In genomic region chr6:131770776-131771175, GRCh38 we compare ENCODE assay signal across 27 cellular contexts. TPM values are rescaled to one million over a fixed set of nuclear protein-coding genes. Genes with fewer than 3 reads are reported as not detected.
A peak's percentile ranks its signal among the peaks of the same experiment; 100 is the strongest.
DNase-seq lines count a peak whose midpoint lies in the region; ATAC-seq, FAIRE-seq and TF ChIP-seq lines count a peak whose summit lies in the region.
"Had no signal": no experiment of that assay in that cellular context is flagged by ENCODE, and none has a peak within 500 bp of the region (broad histone marks: within the 10 kb centered on the region; RNA-seq: fewer than 3 reads in every experiment).

No MANE protein-coding gene starts in this region.

- no peak overlapping the region for H4K8ac ChIP-seq in mesendoderm (ENCODE audit: low read depth, low read length)

- H2AK5ac ChIP-seq in mesendoderm (ENCODE audit: low read length): peak overlapping the region; percentile 25

- H3K27ac ChIP-seq in HepG2 (ENCODE audit: extremely low read length, insufficient read depth, low read length): peak overlapping the region; percentile 80
- no peak overlapping the region for H3K27ac ChIP-seq in right lobe of liver
- H3K27ac ChIP-seq in mesendoderm (ENCODE audit: low read depth, low read length): no peak overlapping the region
- H3K27ac ChIP-seq in thoracic aorta: peak overlapping the region; percentile 60 to 67
- H3K27ac ChIP-seq: 22Rv1; BLaER1 treated with 17β-estradiol and CSF1 and Interleukin-3, amounts not matched to agents 10 nM and 100 nM had no signal

- FAIRE-seq in HepG2 (lab: Jason Lieb, UNC): no peak
- FAIRE-seq: A204.1, GM12891, GM19239 had no signal

- no peak for TF ChIP-seq CTCF in HepG2 (CRISPR knock-in tag; IDR thresholded peaks at IDR 0.05)
- no peak for TF ChIP-seq CTCF in right lobe of liver (IDR thresholded peaks at IDR 0.05)
- no peak for TF ChIP-seq CTCF in thoracic aorta (IDR thresholded peaks at IDR 0.05)

- in situ Hi-C loops in HepG2 (cut with HindIII; ENCODE audit: extremely low pct_ligation_motif_present, low pct_unique_long_range_greater_than_20kb): no loop called here

- no peak for TF ChIP-seq RAD21 in HepG2 (CRISPR knock-in tag; IDR thresholded peaks at IDR 0.05)

- no peak for TF ChIP-seq POLR2A in HepG2 (IDR thresholded peaks at IDR 0.05; ENCODE audit: insufficient read depth in 1 of 2, low read depth in 2 of 2, low read length in 2 of 2)
- no peak for TF ChIP-seq POLR2A in right lobe of liver (IDR thresholded peaks at IDR 0.05)

- CTCF ChIA-PET in HepG2 (lab: Yijun Ruan, JAX; ENCODE audit: low intra/inter-chr PET ratio, low total read pairs): no interaction called here

- no peaks in the 10 kb centered on the region for H3K79me1 ChIP-seq in mesendoderm (ENCODE audit: low read length)

- no peak overlapping the region for H3K56ac ChIP-seq in mesendoderm (ENCODE audit: low read length)

- H4K20me1 ChIP-seq in HepG2 (ENCODE audit: insufficient read depth, low read length): no peaks in the 10 kb centered on the region
- H4K20me1 ChIP-seq: BLaER1 treated with 17β-estradiol and CSF1 and Interleukin-3, amounts not matched to agents 10 nM and 100 nM had no signal

- H2BK5ac ChIP-seq in mesendoderm (ENCODE audit: low read length): no peak overlapping the region

- no peaks in the 10 kb centered on the region for H3K36me3 ChIP-seq in HepG2 (replicated peaks in 1 of 2; ENCODE audit: control insufficient read depth in 1 of 2, insufficient read depth in 2 of 2, low read length in 2 of 2)
- no peaks in the 10 kb centered on the region for H3K36me3 ChIP-seq in right lobe of liver
- no peaks in the 10 kb centered on the region for H3K36me3 ChIP-seq in mesendoderm (ENCODE audit: control insufficient read depth, insufficient read depth, low read length)
- H3K36me3 ChIP-seq in thoracic aorta: no peaks in the 10 kb centered on the region
- H3K36me3 ChIP-seq: BE2C; BLaER1 treated with 17β-estradiol and CSF1 and Interleukin-3, amounts not matched to agents 10 nM and 100 nM had no signal

- 100% methylated on average over 1 of the region's 1 CpG for WGBS in HepG2 (ENCODE audit: low lambda C conversion rate)
- WGBS in right lobe of liver (ENCODE audit: insufficient coverage, low coverage, low lambda C conversion rate, missing lambda C conversion rate): 78% methylated on average over 1 of the region's 1 CpG
- WGBS in mesendoderm (ENCODE audit: extremely low coverage, insufficient coverage, low lambda C conversion rate): no CpG with 5 or more reads among the region's 1 CpG

- BruUV-seq in HepG2 (replicated peaks; lab: Mats Ljungman, UMichigan): no TSS peak

- H2BK120ac ChIP-seq in mesendoderm (ENCODE audit: low read depth, low read length): no peak overlapping the region

- H3K23ac ChIP-seq in mesendoderm (ENCODE audit: low read length): no peak overlapping the region

- no peaks in the 10 kb centered on the region for H3K9me3 ChIP-seq in HepG2 (ENCODE audit: low read length)
- no peaks in the 10 kb centered on the region for H3K9me3 ChIP-seq in right lobe of liver
- no peaks in the 10 kb centered on the region for H3K9me3 ChIP-seq in thoracic aorta
- H3K9me3 ChIP-seq: BE2C; BLaER1 treated with 17β-estradiol and CSF1 and Interleukin-3, amounts not matched to agents 10 nM and 100 nM had no signal

- no peaks in the 10 kb centered on the region for H3K79me2 ChIP-seq in HepG2 (ENCODE audit: insufficient read depth, low read length)
- no peaks in the 10 kb centered on the region for H3K79me2 ChIP-seq in mesendoderm (ENCODE audit: control insufficient read depth, insufficient read depth, low read length)

- H3K4me2 ChIP-seq in HepG2 (ENCODE audit: low read depth, low read length): no peak overlapping the region
- no peak overlapping the region for H3K4me2 ChIP-seq in mesendoderm (ENCODE audit: low read length)
- H3K4me2 ChIP-seq: BLaER1 treated with 17β-estradiol and CSF1 and Interleukin-3, amounts not matched to agents 10 nM and 100 nM had no signal

- H2AFZ ChIP-seq in HepG2 (ENCODE audit: low read length): peak overlapping the region; percentile 68

- H3K4me3 ChIP-seq in HepG2 (replicated peaks in 1 of 3; ENCODE audit: insufficient read depth in 1 of 3, low read depth in 2 of 3, low read length in 3 of 3) (no peak overlapping the region), right lobe of liver (no peak overlapping the region), mesendoderm (ENCODE audit: low read length) (no peak overlapping the region), thoracic aorta (no peak overlapping the region)
- H3K4me3 ChIP-seq: BLaER1 treated with 17β-estradiol and CSF1 and Interleukin-3, amounts not matched to agents 10 nM and 100 nM had no signal

- intact Hi-C loops in HepG2 (cut with micrococcal nuclease; ENCODE audit: unreplicated experiment) (no loop called here), right lobe of liver (cut with DNase I) (no loop called here)

- H3K4me1 ChIP-seq in HepG2 (ENCODE audit: insufficient read depth, low read length): peaks cover 69% of the 10 kb centered on the region
- H3K4me1 ChIP-seq in right lobe of liver: peaks cover 0 to 4% (median 0%) of the 10 kb centered on the region in 4 donors
- peaks cover 2% of the 10 kb centered on the region for H3K4me1 ChIP-seq in mesendoderm (ENCODE audit: control insufficient read depth, low read depth, low read length)
- peaks cover 47 to 63% of the 10 kb centered on the region in 2 donors for H3K4me1 ChIP-seq in thoracic aorta (ENCODE audit: control insufficient read depth in 1 of 2, low read depth in 2 of 2)
- H3K4me1 ChIP-seq: BE2C had no signal

- no peak overlapping the region for H4K5ac ChIP-seq in mesendoderm (ENCODE audit: low read length)

- no peak for TF ChIP-seq EP300 in HepG2 (IDR thresholded peaks at IDR 0.05; ENCODE audit: low read depth in 2 of 2, low read length in 2 of 2)
- no peak for TF ChIP-seq EP300 in HepG2 (CRISPR knock-in tag; IDR thresholded peaks at IDR 0.05; ENCODE audit: borderline replicate concordance)

- ATAC-seq in HepG2 (no peak), right lobe of liver (no peak), thoracic aorta (ENCODE audit: insufficient number of reproducible peaks, low FRiP score, low read depth) (no peak), GM18873 (IDR thresholded peaks at IDR 0.05; ENCODE audit: low FRiP score, unreplicated experiment) (no peak), GM18498 (IDR thresholded peaks at IDR 0.05; ENCODE audit: unreplicated experiment) (no peak), GM19467 (IDR thresholded peaks at IDR 0.05; ENCODE audit: unreplicated experiment) (no peak)

- H3K9ac ChIP-seq in HepG2 (ENCODE audit: insufficient read depth, low read depth, low read length) (no peak overlapping the region), mesendoderm (ENCODE audit: low read length) (no peak overlapping the region)
- H3K9ac ChIP-seq: BLaER1 treated with 17β-estradiol and CSF1 and Interleukin-3, amounts not matched to agents 10 nM and 100 nM had no signal

- no peak for DNase-seq in HepG2 (ENCODE audit: low spot score)
- DNase-seq in right lobe of liver: no peak
- no peak for DNase-seq in mesendoderm
- no peak for DNase-seq in thoracic aorta (ENCODE audit: low spot score)
- no peak for DNase-seq in superior temporal gyrus (ENCODE audit: extremely low spot score)
- DNase-seq: BE2C; Calu3; CD4-positive, alpha-beta memory T cell; COR-L47; DMS53; DMS79 treated with DMSO at 0.1 percent for 48 hours; GF-D8; GOT3; H7; HCEC 1CT had no signal

- H3K27me3 ChIP-seq in HepG2 (ENCODE audit: control insufficient read depth in 1 of 2, insufficient read depth in 2 of 2, low read length in 2 of 2): no peaks in the 10 kb centered on the region
- H3K27me3 ChIP-seq in right lobe of liver: no peaks in the 10 kb centered on the region
- no peaks in the 10 kb centered on the region for H3K27me3 ChIP-seq in mesendoderm (ENCODE audit: insufficient read depth, low read length, poor library complexity)
- H3K27me3 ChIP-seq in thoracic aorta (replicated peaks; ENCODE audit: insufficient read depth): no peaks in the 10 kb centered on the region
- H3K27me3 ChIP-seq: BE2C had no signal

- H3K4ac ChIP-seq in mesendoderm (ENCODE audit: low read depth, low read length): no peak overlapping the region

- POLR2A ChIA-PET in HepG2 (lab: Yijun Ruan, JAX): no interaction called here

- no peak overlapping the region for H2BK15ac ChIP-seq in mesendoderm (replicated peaks; ENCODE audit: low read depth)

- no peak overlapping the region for H3K18ac ChIP-seq in mesendoderm (ENCODE audit: low read length)

RNA-seq across cellular contexts. Expression of gene ENPP1, which starts 37.0 kb away (rescaled TPM):
- total RNA-seq in HepG2 (2016; rRNA removed; fragmentation: Illumina TruSeq; extraction: Trizol) (45.8 and 56.5 TPM in 2 replicates), right lobe of liver (10 to 100 TPM; 27.5 to 61.6 (median 45.6) TPM), thoracic aorta (10 to 100 TPM; 27.8 to 40.5 TPM)
- total RNA-seq in HepG2 (2016; cell fraction: cytosol; rRNA removed; fragmentation: Illumina TruSeq; extraction: Trizol; ENCODE audit: low read depth): 10.1 and 11.5 TPM in 2 replicates
- 42.4 and 56.4 TPM in 2 replicates for total RNA-seq in HepG2 (2016; cell fraction: insoluble cytoplasmic fraction; rRNA removed; fragmentation: Illumina TruSeq; extraction: Trizol)
- total RNA-seq in HepG2 (2016; cell fraction: membrane; rRNA removed; fragmentation: Illumina TruSeq; extraction: Trizol): 25.5 and 30.0 TPM in 2 replicates
- 64.8 and 75.0 TPM in 2 replicates for total RNA-seq in HepG2 (2016; cell fraction: nucleus; rRNA removed; fragmentation: Illumina TruSeq; extraction: Trizol)
- polyA plus RNA-seq in HepG2 (2011; rRNA removed): 108 and 160 TPM in 2 replicates
- polyA plus RNA-seq in HepG2 (2011; cell fraction: cytosol; rRNA removed): 44.8 and 69.4 TPM in 2 replicates
- 68.4 and 74.0 TPM in 2 replicates for polyA plus RNA-seq in HepG2 (2011; cell fraction: nucleus; rRNA removed)
- 78.0 and 114 TPM in 2 replicates for polyA plus RNA-seq in HepG2 (2012)
- polyA plus RNA-seq in HepG2 (2016; cell fraction: cytosol; fragmentation: Illumina TruSeq; extraction: Trizol; ENCODE audit: low read depth): 4.9 and 5.0 TPM in 2 replicates
- 31.1 and 31.2 TPM in 2 replicates for polyA plus RNA-seq in HepG2 (2016; cell fraction: insoluble cytoplasmic fraction; fragmentation: Illumina TruSeq; extraction: Trizol; ENCODE audit: low read depth)
- 16.0 and 17.5 TPM in 2 replicates for polyA plus RNA-seq in HepG2 (2016; cell fraction: membrane; fragmentation: Illumina TruSeq; extraction: Trizol; ENCODE audit: low read depth)
- polyA plus RNA-seq in HepG2 (2016; cell fraction: nucleus; fragmentation: Illumina TruSeq; extraction: Trizol; ENCODE audit: insufficient read depth, low read depth): 60.5 and 63.3 TPM in 2 replicates
- 0.54 and 87.5 TPM in 2 replicates for polyA minus RNA-seq in HepG2 (2011; rRNA and poly(A)+ RNA removed; ENCODE audit: low replicate concordance)
- polyA minus RNA-seq in HepG2 (2011; cell fraction: cytosol; rRNA and poly(A)+ RNA removed): 133 and 175 TPM in 2 replicates
- 269 and 305 TPM in 2 replicates for polyA minus RNA-seq in HepG2 (2011; cell fraction: nucleus; rRNA and poly(A)+ RNA removed)
- polyA plus RNA-seq in mesendoderm (2013, experiment 1 of 2): 14.2 TPM
- 14.1 TPM for polyA plus RNA-seq in mesendoderm (2013, experiment 2 of 2)
- total RNA-seq: G401 had no signal
- polyA plus RNA-seq: CD14-positive monocyte had no signal

RNA-seq across cellular contexts. Expression of gene CTAGE9, which starts 60.0 kb away (rescaled TPM):
- not detected in 2 replicates for total RNA-seq in HepG2 (2016; rRNA removed; fragmentation: Illumina TruSeq; extraction: Trizol)
- not detected in 2 replicates for total RNA-seq in HepG2 (2016; cell fraction: cytosol; rRNA removed; fragmentation: Illumina TruSeq; extraction: Trizol; ENCODE audit: low read depth)
- not detected in 2 replicates for total RNA-seq in HepG2 (2016; cell fraction: insoluble cytoplasmic fraction; rRNA removed; fragmentation: Illumina TruSeq; extraction: Trizol)
- total RNA-seq in HepG2 (2016; cell fraction: membrane; rRNA removed; fragmentation: Illumina TruSeq; extraction: Trizol): not detected in 2 replicates
- total RNA-seq in HepG2 (2016; cell fraction: nucleus; rRNA removed; fragmentation: Illumina TruSeq; extraction: Trizol): not detected in 2 replicates
- not detected in 2 replicates for polyA plus RNA-seq in HepG2 (2011; rRNA removed)
- polyA plus RNA-seq in HepG2 (2011; cell fraction: cytosol; rRNA removed): not detected in 2 replicates
- polyA plus RNA-seq in HepG2 (2011; cell fraction: nucleus; rRNA removed): not detected in 2 replicates
- 0.12 and 0.30 TPM in 2 replicates for polyA plus RNA-seq in HepG2 (2012)
- polyA plus RNA-seq in HepG2 (2016; cell fraction: cytosol; fragmentation: Illumina TruSeq; extraction: Trizol; ENCODE audit: low read depth): not detected in 2 replicates
- not detected in 2 replicates for polyA plus RNA-seq in HepG2 (2016; cell fraction: insoluble cytoplasmic fraction; fragmentation: Illumina TruSeq; extraction: Trizol; ENCODE audit: low read depth)
- polyA plus RNA-seq in HepG2 (2016; cell fraction: membrane; fragmentation: Illumina TruSeq; extraction: Trizol; ENCODE audit: low read depth): not detected in 2 replicates
- polyA plus RNA-seq in HepG2 (2016; cell fraction: nucleus; fragmentation: Illumina TruSeq; extraction: Trizol; ENCODE audit: insufficient read depth, low read depth): not detected in 2 replicates
- not detected in 2 replicates for polyA minus RNA-seq in HepG2 (2011; rRNA and poly(A)+ RNA removed; ENCODE audit: low replicate concordance)
- polyA minus RNA-seq in HepG2 (2011; cell fraction: cytosol; rRNA and poly(A)+ RNA removed): not detected in 2 replicates
- not detected in 2 replicates for polyA minus RNA-seq in HepG2 (2011; cell fraction: nucleus; rRNA and poly(A)+ RNA removed)
- not detected for total RNA-seq in right lobe of liver
- polyA plus RNA-seq in mesendoderm (2013, experiment 1 of 2): not detected
- polyA plus RNA-seq in mesendoderm (2013, experiment 2 of 2): 0.01 TPM
- not detected for total RNA-seq in thoracic aorta
- total RNA-seq: Calu3; CD4-positive, alpha-beta memory T cell; Daoy; G401; H7 had no signal
- polyA plus RNA-seq: AG04450; CD14-positive monocyte; CD4-positive, alpha-beta memory T cell had no signal

Comparison
In these comparisons a context has a peak if more than half of its experiments do, and no peak if none do; other contexts are left out.
1. H3K27ac ChIP-seq: peak in HepG2 (single experiment) and thoracic aorta (2 of 2); none in right lobe of liver (0 of 3) and mesendoderm (single experiment).